ENCODE assay signal across 1 cellular context in genomic region chr4:82748176-82748575, GRCh38.
TF ChIP-seq lines count a peak whose summit lies in the region.

No MANE protein-coding gene starts in this region.

TF ChIP-seq in HepG2, 621 proteins besides CTCF, POLR2A, EP300 and RAD21 (continued from another document):
- TF ChIP-seq SSRP1 (CRISPR knock-in tag; IDR thresholded peaks at IDR 0.05) (no peak), ZNF552 (CRISPR knock-in tag; IDR thresholded peaks at IDR 0.05; ENCODE audit: borderline replicate concordance) (no peak), SP4 (CRISPR knock-in tag; IDR thresholded peaks at IDR 0.05) (no peak), ZBTB8A (CRISPR knock-in tag; IDR thresholded peaks at IDR 0.05; ENCODE audit: borderline replicate concordance, low read depth) (no peak)
- TF ChIP-seq, protein P1, sequence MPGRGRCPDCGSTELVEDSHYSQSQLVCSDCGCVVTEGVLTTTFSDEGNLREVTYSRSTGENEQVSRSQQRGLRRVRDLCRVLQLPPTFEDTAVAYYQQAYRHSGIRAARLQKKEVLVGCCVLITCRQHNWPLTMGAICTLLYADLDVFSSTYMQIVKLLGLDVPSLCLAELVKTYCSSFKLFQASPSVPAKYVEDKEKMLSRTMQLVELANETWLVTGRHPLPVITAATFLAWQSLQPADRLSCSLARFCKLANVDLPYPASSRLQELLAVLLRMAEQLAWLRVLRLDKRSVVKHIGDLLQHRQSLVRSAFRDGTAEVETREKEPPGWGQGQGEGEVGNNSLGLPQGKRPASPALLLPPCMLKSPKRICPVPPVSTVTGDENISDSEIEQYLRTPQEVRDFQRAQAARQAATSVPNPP (CRISPR knock-in tag; IDR thresholded peaks at IDR 0.05), result no peak
TF ChIP-seq in HepG2: peak in this region for 0.
